ENCODE assay signal across 30 cellular contexts in the genomic region with DNA sequence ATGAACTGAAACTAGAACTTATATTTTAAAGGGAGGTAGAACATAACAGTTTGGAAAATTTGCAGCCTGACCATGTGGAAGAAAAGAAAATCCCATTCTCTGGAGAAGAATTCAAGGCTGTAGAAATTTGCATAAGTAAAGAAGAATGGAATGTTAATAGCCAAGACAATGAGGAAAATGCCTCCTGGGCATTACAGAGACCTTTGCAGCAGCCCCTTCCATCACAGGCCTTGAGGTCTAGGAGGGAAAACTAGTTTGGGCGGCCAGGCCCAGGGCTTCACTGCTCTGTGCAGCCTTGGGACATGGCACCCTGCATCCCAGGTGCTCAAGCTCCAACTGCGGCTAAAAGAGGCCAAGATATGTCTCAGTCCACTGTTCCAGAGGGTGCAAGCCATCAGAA.
"Had no signal": no experiment of that assay in that cellular context is flagged by ENCODE, and none has a peak within 500 bp of the region (broad histone marks: within the 10 kb centered on the region; RNA-seq: fewer than 3 reads in every experiment).

No MANE protein-coding gene starts in this region.

- DNase-seq: activated CD4-positive, alpha-beta T cell treated with anti-CD3 and anti-CD28 coated beads, Interleukin-2, amount 10 ng/mL, durations not matched to agents 24 days and 14 days; activated CD4-positive, alpha-beta T cell treated with anti-CD3 and anti-CD28 coated beads, Interleukin-2, amount 50 U/mL, for 48 hours; activated CD8-positive, alpha-beta T cell treated with anti-CD3 and anti-CD28 coated beads, Interleukin-2, amount 10 ng/mL, durations not matched to agents 7 days and 5 days; activated gamma-delta T cell; activated naive CD4-positive, alpha-beta T cell treated with Interleukin-2 at 50 U/mL for 16 hours; activated naive CD8-positive, alpha-beta T cell treated with anti-CD3 and anti-CD28 coated beads, Interleukin-2, amount 10 ng/mL, durations not matched to agents 7 days and 5 days; activated T-cell treated with anti-CD3 and anti-CD28 coated beads, Interleukin-2, amount 50 U/mL, for 24 hours; amygdala; NCI-H1105; NCI-H1417 treated with DMSO at 0.1 percent for 48 hours; NCI-H1694; NCI-H2029; NCI-H345; NCI-H524 treated with DMSO at 0.1 percent for 48 hours; PC-3; Peyer's patch; RPMI8226; SIG-M5; SW 1271; T-helper 1 cell; T-helper 2 cell; T-helper 9 cell; WERI-Rb-1 had no signal

- H3K4me2 ChIP-seq: KMS-11 had no signal

- H3K36me3 Mint-ChIP-seq: activated naive CD4-positive, alpha-beta T cell treated with anti-CD3 and anti-CD28 coated beads, Interleukin-2, amount 50 U/mL, for 24 hours; activated naive CD8-positive, alpha-beta T cell treated with anti-CD3 and anti-CD28 coated beads, Interleukin-2, amount 10 ng/mL, durations not matched to agents 7 days and 5 days had no signal

- H3K36me3 ChIP-seq: ascending aorta, cardiac muscle cell, Peyer's patch, WERI-Rb-1 had no signal

- H3K4me3 ChIP-seq: ascending aorta, cardiac muscle cell, Peyer's patch had no signal

- H3K4me1 Mint-ChIP-seq: activated CD4-positive, alpha-beta T cell treated with anti-CD3 and anti-CD28 coated beads, Interleukin-2, amount 10 ng/mL, durations not matched to agents 24 days and 14 days; activated naive CD4-positive, alpha-beta T cell treated with anti-CD3 and anti-CD28 coated beads, Interleukin-2, amount 50 U/mL, for 24 hours; activated naive CD8-positive, alpha-beta T cell treated with anti-CD3 and anti-CD28 coated beads, Interleukin-2, amount 10 ng/mL, durations not matched to agents 7 days and 5 days; central memory CD8-positive, alpha-beta T cell had no signal

- H3K27ac Mint-ChIP-seq: activated CD4-positive, alpha-beta T cell treated with anti-CD3 and anti-CD28 coated beads, Interleukin-2, amount 10 ng/mL, durations not matched to agents 24 days and 14 days; activated CD8-positive, alpha-beta T cell treated with anti-CD3 and anti-CD28 coated beads, Interleukin-2, amount 10 ng/mL, durations not matched to agents 7 days and 5 days; activated naive CD4-positive, alpha-beta T cell treated with anti-CD3 and anti-CD28 coated beads, Interleukin-2, amount 50 U/mL, for 24 hours; activated naive CD8-positive, alpha-beta T cell treated with anti-CD3 and anti-CD28 coated beads, Interleukin-2, amount 10 ng/mL, durations not matched to agents 7 days and 5 days; activated T-cell treated with anti-CD3 and anti-CD28 coated beads, Interleukin-2, amount 50 U/mL, for 24 hours; activated T-helper 2 cell treated with anti-CD3 and anti-CD28 coated beads, Interferon-gamma antibody, Interleukin-2, Interleukin-4, amounts not matched to agents 10 μg/mL and 5 μg/mL and 100 μg/mL, durations not matched to agents 14 hours and 24 hours and 36 hours had no signal

- H3K9ac ChIP-seq: KMS-11 had no signal

- H3K4me3 Mint-ChIP-seq: activated CD4-positive, alpha-beta T cell treated with anti-CD3 and anti-CD28 coated beads, Interleukin-2, amount 10 ng/mL, durations not matched to agents 24 days and 14 days; activated CD8-positive, alpha-beta T cell treated with anti-CD3 and anti-CD28 coated beads, Interleukin-2, amount 10 ng/mL, durations not matched to agents 7 days and 5 days; activated naive CD4-positive, alpha-beta T cell treated with anti-CD3 and anti-CD28 coated beads, Interleukin-2, amount 50 U/mL, for 24 hours; activated naive CD8-positive, alpha-beta T cell treated with anti-CD3 and anti-CD28 coated beads, Interleukin-2, amount 10 ng/mL, durations not matched to agents 7 days and 5 days; activated T-cell treated with anti-CD3 and anti-CD28 coated beads, Interleukin-2, amount 50 U/mL, for 24 hours; central memory CD8-positive, alpha-beta T cell had no signal

- H3K27me3 Mint-ChIP-seq: activated CD4-positive, alpha-beta T cell treated with anti-CD3 and anti-CD28 coated beads, Interleukin-2, amount 10 ng/mL, durations not matched to agents 24 days and 14 days; activated naive CD4-positive, alpha-beta T cell treated with anti-CD3 and anti-CD28 coated beads, Interleukin-2, amount 50 U/mL, for 24 hours; activated naive CD8-positive, alpha-beta T cell treated with anti-CD3 and anti-CD28 coated beads, Interleukin-2, amount 10 ng/mL, durations not matched to agents 7 days and 5 days; activated T-cell treated with anti-CD3 and anti-CD28 coated beads, Interleukin-2, amount 50 U/mL, for 24 hours; central memory CD8-positive, alpha-beta T cell had no signal

- H3K27ac ChIP-seq: ascending aorta, cardiac muscle cell, KMS-11, Peyer's patch, WERI-Rb-1 had no signal

- ATAC-seq: activated CD8-positive, alpha-beta T cell treated with anti-CD3 and anti-CD28 coated beads, Interleukin-2, amount 10 ng/mL, durations not matched to agents 7 days and 5 days; PC-3; Right ventricle myocardium inferior had no signal

- H3K27me3 ChIP-seq: ascending aorta, cardiac muscle cell, Peyer's patch had no signal

- H3K4me1 ChIP-seq: ascending aorta, Peyer's patch had no signal

- H3K9me3 ChIP-seq: ascending aorta, Peyer's patch had no signal
